ENCODE assay signal across 1 cellular context in the genomic region with DNA sequence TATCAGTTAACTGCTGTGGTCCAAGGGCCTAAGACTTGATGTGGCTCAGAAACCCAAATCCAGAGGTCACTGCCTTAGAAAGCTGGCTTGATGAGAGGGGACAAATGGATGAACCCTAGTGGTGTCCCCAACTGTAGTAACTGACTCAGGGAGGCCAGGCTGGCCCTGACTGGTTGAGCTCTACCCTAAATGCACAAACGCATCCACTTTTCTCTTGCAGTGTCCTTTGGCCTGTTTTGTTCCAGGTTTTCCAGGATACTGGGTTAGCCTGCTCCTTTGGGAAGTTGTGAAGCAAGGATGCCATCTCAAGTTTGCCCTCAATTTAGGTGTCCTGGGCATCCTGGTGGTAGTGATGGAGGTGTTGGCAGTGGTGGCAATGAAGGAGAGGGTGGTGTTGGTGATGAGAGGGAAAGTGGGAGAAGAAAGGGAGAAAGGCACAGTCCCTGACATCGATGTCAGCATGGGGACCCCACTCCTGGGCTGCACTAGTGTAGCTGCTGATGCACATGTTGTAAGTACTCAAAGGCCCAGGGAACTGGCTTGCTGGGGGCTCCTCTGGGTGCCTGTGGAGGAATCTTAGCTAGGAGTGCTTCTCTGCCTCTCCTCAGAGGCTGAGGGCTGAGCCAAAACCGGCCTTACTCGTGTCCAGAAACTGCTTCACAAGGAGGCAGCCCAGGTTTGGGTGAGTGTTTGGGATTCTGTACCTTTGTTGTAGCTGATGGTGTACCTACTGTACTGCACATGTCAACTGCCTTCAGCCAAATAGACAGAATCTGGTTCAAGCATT.
TF ChIP-seq lines count a peak whose summit lies in the region.

No MANE protein-coding gene starts in this region.

TF ChIP-seq in WTC11, 78 proteins besides CTCF, POLR2A, EP300 and RAD21 (continued from another document):
- TF ChIP-seq, protein P1, sequence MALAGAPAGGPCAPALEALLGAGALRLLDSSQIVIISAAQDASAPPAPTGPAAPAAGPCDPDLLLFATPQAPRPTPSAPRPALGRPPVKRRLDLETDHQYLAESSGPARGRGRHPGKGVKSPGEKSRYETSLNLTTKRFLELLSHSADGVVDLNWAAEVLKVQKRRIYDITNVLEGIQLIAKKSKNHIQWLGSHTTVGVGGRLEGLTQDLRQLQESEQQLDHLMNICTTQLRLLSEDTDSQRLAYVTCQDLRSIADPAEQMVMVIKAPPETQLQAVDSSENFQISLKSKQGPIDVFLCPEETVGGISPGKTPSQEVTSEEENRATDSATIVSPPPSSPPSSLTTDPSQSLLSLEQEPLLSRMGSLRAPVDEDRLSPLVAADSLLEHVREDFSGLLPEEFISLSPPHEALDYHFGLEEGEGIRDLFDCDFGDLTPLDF (CRISPR knock-in tag; IDR thresholded peaks at IDR 0.05), result no peak
TF ChIP-seq in WTC11: peak in this region for 1.
